ENCODE assay signal across 7 cellular contexts in the genomic region with DNA sequence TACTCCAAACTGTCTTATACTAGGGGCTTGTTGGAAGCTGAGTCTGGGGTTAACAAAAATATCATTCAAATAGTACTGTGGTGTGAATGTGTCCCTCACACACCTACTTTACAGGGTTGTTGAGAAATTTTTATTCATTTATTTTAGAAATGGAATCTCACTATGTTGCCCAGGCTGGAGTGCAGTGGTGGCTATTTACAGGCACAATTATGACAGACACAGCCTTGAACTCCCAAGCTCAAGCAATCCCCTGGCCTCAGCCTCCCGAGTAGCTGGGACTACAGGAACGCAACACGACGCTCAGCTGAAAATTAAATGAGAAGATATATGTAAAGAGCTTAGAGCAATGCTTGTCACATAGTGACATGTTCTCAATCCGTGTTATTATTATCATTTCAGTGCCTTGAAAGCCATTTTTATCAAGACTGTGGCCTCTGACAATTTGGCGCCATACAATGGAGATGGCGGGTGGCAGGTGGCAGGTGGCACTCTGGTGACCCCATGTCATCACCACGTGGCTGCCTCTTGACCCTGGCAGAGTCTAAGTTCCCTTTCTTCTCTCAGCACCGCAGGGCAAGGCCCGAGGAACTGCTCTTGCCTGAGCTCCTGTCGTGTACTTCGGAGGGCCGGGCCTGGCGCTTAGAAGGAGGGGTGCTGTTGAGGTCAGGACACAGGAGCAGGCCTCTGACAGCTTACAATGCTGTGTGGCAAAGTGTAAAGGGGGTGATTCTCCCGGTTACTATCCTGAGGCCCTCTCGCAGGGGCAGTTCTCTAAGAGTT.
DNase-seq lines count a peak whose midpoint lies in the region; ATAC-seq and TF ChIP-seq lines count a peak whose summit lies in the region.

No MANE protein-coding gene starts in this region.

- no peak for ATAC-seq in activated naive CD4-positive, alpha-beta T cell treated with anti-CD3 and anti-CD28 coated beads, Interleukin-2, amount 50 U/mL, for 72 hours
- ATAC-seq in left lung = no peak
- no peak for ATAC-seq in GM21786 (IDR thresholded peaks at IDR 0.05; ENCODE audit: unreplicated experiment)

- H3K27ac Mint-ChIP-seq in activated naive CD4-positive, alpha-beta T cell treated with anti-CD3 and anti-CD28 coated beads, Interleukin-2, amount 50 U/mL, for 72 hours = peak overlapping the region; percentile 99 to 100

- H3K9me3 ChIP-seq in KOPT-K1 (ENCODE audit: insufficient read depth, low read length, poor library complexity, severe bottlenecking) = peaks cover 6% of the 10 kb centered on the region
- peaks cover 0 to 7% of the 10 kb centered on the region in 2 donors for H3K9me3 ChIP-seq in left lung
- H3K9me3 ChIP-seq in subcutaneous abdominal adipose tissue (ENCODE audit: control insufficient read depth in 5 of 5, low read length in 5 of 5) = no peaks in the 10 kb centered on the region

- peaks cover 0 to 4% of the 10 kb centered on the region in 2 donors for H3K9me3 Mint-ChIP-seq in activated naive CD4-positive, alpha-beta T cell treated with anti-CD3 and anti-CD28 coated beads, Interleukin-2, amount 50 U/mL, for 72 hours

- peak overlapping the region in 2 of 5 donors; percentile 72 to 91 for H3K9ac ChIP-seq in subcutaneous abdominal adipose tissue (ENCODE audit: low read length in 5 of 5)

- H3K4me1 ChIP-seq in left lung = peaks cover 11 to 29% of the 10 kb centered on the region in 2 donors
- H3K4me1 ChIP-seq in subcutaneous abdominal adipose tissue (ENCODE audit: control insufficient read depth in 5 of 5, insufficient read depth in 5 of 5, low read length in 5 of 5) = peaks cover 4 to 27% (median 22%) of the 10 kb centered on the region in 5 donors

- intact Hi-C loops in left lung (cut with DNase I) = loop anchor here in 1 of 2 donors (5.0 kb wide), 1 partner anchor 108 kb away; no protein-coding TSS in a partner anchor

- no peak overlapping the region for H3K4me3 ChIP-seq in left lung
- H3K4me3 ChIP-seq in subcutaneous abdominal adipose tissue (ENCODE audit: low read depth in 1 of 5, low read length in 5 of 5) = peak overlapping the region; percentile 81 to 97 (median 92)

- TF ChIP-seq CTCF in left lung (IDR thresholded peaks at IDR 0.05) = no peak

- DNase-seq in activated naive CD4-positive, alpha-beta T cell treated with anti-CD3 and anti-CD28 coated beads, Interleukin-2, amount 50 U/mL, for 72 hours (ENCODE audit: low spot score in 2 of 2) = no peak
- peak; percentile 57 to 80 for DNase-seq in left lung
- no peak for DNase-seq in NAMALWA (ENCODE audit: low spot score)
- no peak for DNase-seq in NCI-H2029 treated with DMSO at 0.1 percent for 48 hours (lab: John Stamatoyannopoulos, UW)

- H3K36me3 ChIP-seq in KOPT-K1 (ENCODE audit: insufficient read depth, low read length) (no peaks in the 10 kb centered on the region), left lung (no peaks in the 10 kb centered on the region), subcutaneous abdominal adipose tissue (ENCODE audit: control insufficient read depth in 5 of 5, insufficient read depth in 5 of 5, low read length in 5 of 5) (no peaks in the 10 kb centered on the region)

- peak overlapping the region; percentile 81 for H3K27ac ChIP-seq in KOPT-K1 (ENCODE audit: low read depth, low read length, poor library complexity, severe bottlenecking)
- peak overlapping the region; percentile 95 to 99 for H3K27ac ChIP-seq in left lung
- H3K27ac ChIP-seq in subcutaneous abdominal adipose tissue (ENCODE audit: low read depth, low read length) = peak overlapping the region; percentile 85

- H3K27me3 ChIP-seq in left lung = no peaks in the 10 kb centered on the region
- H3K27me3 ChIP-seq in subcutaneous abdominal adipose tissue (ENCODE audit: control insufficient read depth in 5 of 5, insufficient read depth in 4 of 5, low read length in 5 of 5) = no peaks in the 10 kb centered on the region

- peaks cover 6 to 9% of the 10 kb centered on the region in 2 donors for H3K36me3 Mint-ChIP-seq in activated naive CD4-positive, alpha-beta T cell treated with anti-CD3 and anti-CD28 coated beads, Interleukin-2, amount 50 U/mL, for 72 hours

Comparison
In these comparisons a context has a peak if more than half of its experiments do, and no peak if none do; other contexts are left out.
1. DNase-seq: peak in left lung (2 of 2); none in activated naive CD4-positive, alpha-beta T cell treated with anti-CD3 and anti-CD28 coated beads, Interleukin-2, amount 50 U/mL, for 72 hours (0 of 2), NAMALWA (single experiment) and NCI-H2029 treated with DMSO at 0.1 percent for 48 hours (single experiment).
2. H3K4me3 ChIP-seq: peak in subcutaneous abdominal adipose tissue (5 of 5); none in left lung (0 of 2).
3. Peak in every context shown above with its lines, with median percentiles within 50 percentile points of each other: H3K27ac ChIP-seq.